ENCODE assay signal across 8 cellular contexts in genomic region chr17:49223517-49224197, GRCh38. TPM values are rescaled to one million over a fixed set of nuclear protein-coding genes. Genes with fewer than 3 reads are reported as not detected.
DNase-seq lines count a peak whose midpoint lies in the region; ATAC-seq, FAIRE-seq and TF ChIP-seq lines count a peak whose summit lies in the region.

No MANE protein-coding gene starts in this region.

- H3K4me3 ChIP-seq in GM12864 (ENCODE audit: low read depth, low read length) (peak overlapping the region; percentile 6; the same call in 1 of the 2 replicates), H1 (ENCODE audit: extremely low read depth in 1 of 4, insufficient read depth in 2 of 4, low read depth in 3 of 4, low read length in 4 of 4) (peak overlapping the region; percentile 34 to 63 (median 55)), mucosa of rectum (ENCODE audit: low read length in 2 of 2) (peak overlapping the region; percentile 27 to 52), subcutaneous abdominal adipose tissue (ENCODE audit: low read depth in 1 of 5, low read length in 5 of 5) (peak overlapping the region; percentile 17 to 51 (median 43))

- H3K4ac ChIP-seq in H1 (replicated peaks; ENCODE audit: insufficient read length, low read depth, low read length): no peak overlapping the region

- H2BK15ac ChIP-seq in H1 (ENCODE audit: low read length): no peak overlapping the region

- H3K18ac ChIP-seq in H1 (ENCODE audit: extremely low read depth, low read length): peak overlapping the region; percentile 13; the same call in 1 of the 2 replicates

- peaks cover 5% of the 10 kb centered on the region for H3K27me3 Mint-ChIP-seq in activated CD8-positive, alpha-beta T cell treated with anti-CD3 and anti-CD28 coated beads for 36 hours

- no peaks in the 10 kb centered on the region for H3K79me2 ChIP-seq in H1 (ENCODE audit: control insufficient read depth in 1 of 2, insufficient read depth in 2 of 2, low read length in 2 of 2)

- 5% methylated on average over 25 of the region's 31 CpGs; no CpG with 5 or more reads in 1 of the 2 experiments for WGBS in H1 (ENCODE audit: extremely low coverage in 1 of 2, insufficient coverage in 1 of 2, insufficient read length in 1 of 2, insufficient replicate concordance in 2 of 2, low coverage in 1 of 2, low lambda C conversion rate in 2 of 2, missing lambda C conversion rate in 1 of 2), 2 experiments

- no peak overlapping the region for H4K5ac ChIP-seq in H1 (ENCODE audit: insufficient read length, low read depth, low read length)

- TF ChIP-seq EP300 in H1 (IDR thresholded peaks at IDR 0.05; ENCODE audit: borderline replicate concordance in 1 of 2, low read depth in 2 of 2, low read length in 2 of 2): no peak

- H3K27ac ChIP-seq in H1 (ENCODE audit: low read depth, low read length) (no peak overlapping the region), mucosa of rectum (ENCODE audit: low read depth in 2 of 2, low read length in 2 of 2) (no peak overlapping the region), subcutaneous abdominal adipose tissue (ENCODE audit: low read depth, low read length) (no peak overlapping the region)

- H3K56ac ChIP-seq in H1 (replicated peaks; ENCODE audit: insufficient read length, low read depth, low read length): no peak overlapping the region

- no peak overlapping the region for H2AK5ac ChIP-seq in H1 (ENCODE audit: low read depth, low read length)

- H3K23me2 ChIP-seq in H1 (ENCODE audit: low read depth, low read length): peaks cover 17% of the 10 kb centered on the region; the same call in 1 of the 2 replicates

- H3K27me3 ChIP-seq in H1 (replicated peaks in 1 of 4; ENCODE audit: control insufficient read depth in 3 of 4, extremely low read depth in 1 of 4, insufficient read depth in 3 of 4, low read length in 3 of 4) (peaks cover 19 to 54% (median 43%) of the 10 kb centered on the region in 4 experiments), mucosa of rectum (ENCODE audit: control insufficient read depth in 2 of 2, insufficient read depth in 2 of 2, low read length in 2 of 2) (peaks cover 36% of the 10 kb centered on the region in 2 donors), subcutaneous abdominal adipose tissue (ENCODE audit: control insufficient read depth in 5 of 5, insufficient read depth in 4 of 5, low read length in 5 of 5) (peaks cover 24 to 62% (median 49%) of the 10 kb centered on the region in 5 donors)

- no peak overlapping the region for H2BK20ac ChIP-seq in H1 (ENCODE audit: low read length)

- H3K36me3 ChIP-seq in H1 (ENCODE audit: control insufficient read depth in 2 of 4, insufficient read depth in 4 of 4, low read length in 3 of 4): no peaks in the 10 kb centered on the region
- H3K36me3 ChIP-seq in mucosa of rectum (ENCODE audit: control insufficient read depth in 2 of 2, insufficient read depth in 2 of 2, low read length in 2 of 2): no peaks in the 10 kb centered on the region
- H3K36me3 ChIP-seq in subcutaneous abdominal adipose tissue (ENCODE audit: control insufficient read depth in 5 of 5, insufficient read depth in 5 of 5, low read length in 5 of 5): no peaks in the 10 kb centered on the region

- H3K4me1 ChIP-seq in H1 (replicated peaks in 1 of 4; ENCODE audit: control insufficient read depth in 3 of 4, insufficient read depth in 4 of 4, low read length in 3 of 4): peaks cover 0 to 8% (median 6%) of the 10 kb centered on the region in 4 experiments; a peak in 4 of 7 replicates
- peaks cover 15 to 16% of the 10 kb centered on the region in 2 donors for H3K4me1 ChIP-seq in mucosa of rectum (ENCODE audit: control insufficient read depth in 2 of 2, insufficient read depth in 2 of 2, low read length in 2 of 2)
- peaks cover 0 to 32% (median 20%) of the 10 kb centered on the region in 5 donors for H3K4me1 ChIP-seq in subcutaneous abdominal adipose tissue (ENCODE audit: control insufficient read depth in 5 of 5, insufficient read depth in 5 of 5, low read length in 5 of 5)

- CTCF ChIA-PET in activated CD8-positive, alpha-beta T cell treated with anti-CD3 and anti-CD28 coated beads for 36 hours (lab: Charles Lee): interaction anchor here (0.7 to 9.1 kb wide), 13 partner anchors 9 to 191 kb away, joined by 3 to 210 read pairs (median 7); partner anchors contain the start of genes ABI3 and GNGT2
- CTCF ChIA-PET in H1 (lab: Charles Lee; ENCODE audit: partially characterized antibody): interaction anchor here (0.6 to 6.5 kb wide), 23 partner anchors 10 to 1963 kb away, joined by 3 to 43 read pairs (median 3); no protein-coding TSS in a partner anchor

- no peaks in the 10 kb centered on the region for H3K79me1 ChIP-seq in H1 (ENCODE audit: low read depth, low read length)

- no peak overlapping the region for H4K91ac ChIP-seq in H1 (replicated peaks; ENCODE audit: insufficient read length, low read length)

- H3K9me3 Mint-ChIP-seq in activated CD8-positive, alpha-beta T cell treated with anti-CD3 and anti-CD28 coated beads for 36 hours: no peaks in the 10 kb centered on the region

- TF ChIP-seq RAD21 in H1 (IDR thresholded peaks at IDR 0.05 in 1 of 2, conservative IDR thresholded peaks at IDR 0.05 in 1 of 2; ENCODE audit: low read depth in 2 of 2, low read length in 2 of 2): peak; percentile 50 to 65

- no peak for DNase-seq in GM12864 (ENCODE audit: low read depth)
- DNase-seq in NCI-H1105 treated with DMSO at 0.1 percent for 48 hours (lab: John Stamatoyannopoulos, UW): peak; percentile 42
- peak; percentile 85 for DNase-seq in activated CD8-positive, alpha-beta T cell treated with anti-CD3 and anti-CD28 coated beads for 36 hours
- DNase-seq in H1 (ENCODE audit: low read depth in 1 of 2, low spot score in 2 of 2): peak in 1 of 2 experiments; percentile 97
- no peak for DNase-seq in foreskin melanocyte

- no peak overlapping the region for H3K23ac ChIP-seq in H1 (ENCODE audit: insufficient read length)

- no peak overlapping the region for H3K14ac ChIP-seq in H1 (ENCODE audit: insufficient read length)

- no peak for TF ChIP-seq POLR2A in H1 (IDR thresholded peaks at IDR 0.05; ENCODE audit: control extremely low read depth in 1 of 2, low read depth in 2 of 2, low read length in 2 of 2)

- H3K4me2 ChIP-seq in H1 (ENCODE audit: insufficient read depth in 1 of 2, low read depth in 2 of 2, low read length in 2 of 2): peak overlapping the region; percentile 78 to 95

- POLR2A ChIA-PET in activated CD8-positive, alpha-beta T cell treated with anti-CD3 and anti-CD28 coated beads for 36 hours (lab: Charles Lee): interaction anchor here (0.7 to 5.9 kb wide), 8 partner anchors 8 to 43 kb away, joined by 4 to 57 read pairs (median 20); partner anchors contain the start of genes ABI3 and GNGT2
- POLR2A ChIA-PET in H1 (lab: Charles Lee; ENCODE audit: partially characterized antibody): interaction anchor here (1.0 to 2.6 kb wide), 6 partner anchors 11 to 168 kb away, joined by 3 to 13 read pairs (median 5); no protein-coding TSS in a partner anchor

- H2BK5ac ChIP-seq in H1 (ENCODE audit: low read depth, low read length): no peak overlapping the region

- peaks cover 37% of the 10 kb centered on the region for H3K36me3 Mint-ChIP-seq in activated CD8-positive, alpha-beta T cell treated with anti-CD3 and anti-CD28 coated beads for 36 hours (ENCODE audit: low read depth)

- H4K20me1 ChIP-seq in H1 (replicated peaks in 1 of 2; ENCODE audit: control insufficient read depth in 1 of 2, insufficient read depth in 2 of 2, low read length in 2 of 2): peaks cover 0 to 3% of the 10 kb centered on the region in 2 experiments

- no peak overlapping the region for H2BK120ac ChIP-seq in H1 (replicated peaks; ENCODE audit: low read depth, low read length)

- peak; percentile 96 for TF ChIP-seq CTCF in GM12864 (IDR thresholded peaks at IDR 0.05; ENCODE audit: low read depth, low read length, missing control alignments)
- TF ChIP-seq CTCF in activated CD8-positive, alpha-beta T cell treated with anti-CD3 and anti-CD28 coated beads for 36 hours (IDR thresholded peaks at IDR 0.05): peak; percentile 95
- TF ChIP-seq CTCF in H1 (IDR thresholded peaks at IDR 0.05; ENCODE audit: control extremely low read depth in 1 of 3, insufficient read depth in 1 of 3, low read depth in 1 of 3, low read length in 3 of 3): peak; percentile 78 to 92 (median 88)

- peaks cover 46% of the 10 kb centered on the region for H3K4me1 Mint-ChIP-seq in activated CD8-positive, alpha-beta T cell treated with anti-CD3 and anti-CD28 coated beads for 36 hours (ENCODE audit: low read depth)

- H4K8ac ChIP-seq in H1 (ENCODE audit: extremely low read depth, insufficient read depth, low read length): peak overlapping the region; percentile 45; the same call in 1 of the 2 replicates

- H3K4me3 Mint-ChIP-seq in activated CD8-positive, alpha-beta T cell treated with anti-CD3 and anti-CD28 coated beads for 36 hours: peak overlapping the region; percentile 56

- peak overlapping the region; percentile 10 for H3K27ac Mint-ChIP-seq in activated CD8-positive, alpha-beta T cell treated with anti-CD3 and anti-CD28 coated beads for 36 hours

- H2BK12ac ChIP-seq in H1 (ENCODE audit: low read depth, low read length): no peak overlapping the region

- FAIRE-seq in H1 (lab: Jason Lieb, UNC): no peak

- intact Hi-C loops in activated CD8-positive, alpha-beta T cell treated with anti-CD3 and anti-CD28 coated beads for 36 hours (cut with micrococcal nuclease): no loop called here

- no peaks in the 10 kb centered on the region for H3K9me3 ChIP-seq in H1 (ENCODE audit: insufficient read depth in 2 of 2, low read depth in 1 of 2, low read length in 1 of 2)
- H3K9me3 ChIP-seq in mucosa of rectum (ENCODE audit: control insufficient read depth in 2 of 2, low read length in 2 of 2): no peaks in the 10 kb centered on the region
- no peaks in the 10 kb centered on the region for H3K9me3 ChIP-seq in subcutaneous abdominal adipose tissue (ENCODE audit: control insufficient read depth in 5 of 5, low read length in 5 of 5)

- H3K9ac ChIP-seq in H1 (replicated peaks in 1 of 4; ENCODE audit: extremely low read depth in 1 of 4, low read depth in 3 of 4, low read length in 3 of 4) (no peak overlapping the region; a peak in 1 of 7 replicates), mucosa of rectum (ENCODE audit: low read depth in 1 of 2, low read length in 2 of 2) (peak overlapping the region in 1 of 2 donors; percentile 9), subcutaneous abdominal adipose tissue (ENCODE audit: low read length in 5 of 5) (no peak overlapping the region)

- peak; percentile 26 for ATAC-seq in activated CD8-positive, alpha-beta T cell treated with anti-CD3 and anti-CD28 coated beads for 36 hours
- ATAC-seq in GM21390 (IDR thresholded peaks at IDR 0.05; ENCODE audit: unreplicated experiment): no peak

- H2AFZ ChIP-seq in H1 (ENCODE audit: low read length): no peak overlapping the region; the same call in 1 of the 2 replicates

RNA-seq across cellular contexts. Expression of gene PHOSPHO1, which starts 6.9 kb away (rescaled TPM):
- not detected for total RNA-seq in activated CD8-positive, alpha-beta T cell treated with anti-CD3 and anti-CD28 coated beads for 36 hours
- 0.34 and 0.73 TPM in 2 replicates for total RNA-seq in H1 (2021; fragmentation: NEBNext Ultra II Directional; extraction: Animal tissue kit (Norgen Biotek cat#: 25700))
- 0.45 and 1.2 TPM in 2 replicates for polyA plus RNA-seq in H1 (2011; rRNA removed)
- 0.49 TPM for polyA plus RNA-seq in H1 (2011; cell fraction: cytosol; rRNA removed)
- polyA plus RNA-seq in H1 (2011; cell fraction: nucleus; rRNA removed): 1.3 TPM
- polyA plus RNA-seq in H1 (2012, experiment 1 of 2): 0.32 to 0.56 TPM (median 0.43 TPM) in 4 replicates
- polyA plus RNA-seq in H1 (2012, experiment 2 of 2): 0.88 TPM
- 0.57 TPM for polyA plus RNA-seq in H1 (2013, experiment 1 of 2)
- polyA plus RNA-seq in H1 (2013, experiment 2 of 2): 0.61 TPM
- 0.39 and 0.73 TPM in 2 replicates for polyA minus RNA-seq in H1 (2011; rRNA and poly(A)+ RNA removed)
- polyA minus RNA-seq in H1 (2011; cell fraction: cytosol; rRNA and poly(A)+ RNA removed): 1.4 TPM
- polyA minus RNA-seq in H1 (2011; cell fraction: nucleus; rRNA and poly(A)+ RNA removed): 1.8 TPM

RNA-seq across cellular contexts. Expression of gene ABI3, which starts 13.2 kb away (rescaled TPM):
- total RNA-seq in activated CD8-positive, alpha-beta T cell treated with anti-CD3 and anti-CD28 coated beads for 36 hours: 10 to 100 TPM; 39.3 to 45.1 TPM
- 1.1 and 1.3 TPM in 2 replicates for total RNA-seq in H1 (2021; fragmentation: NEBNext Ultra II Directional; extraction: Animal tissue kit (Norgen Biotek cat#: 25700))
- polyA plus RNA-seq in H1 (2011; rRNA removed): 2.5 and 3.6 TPM in 2 replicates
- polyA plus RNA-seq in H1 (2011; cell fraction: cytosol; rRNA removed): 2.1 TPM
- 2.9 TPM for polyA plus RNA-seq in H1 (2011; cell fraction: nucleus; rRNA removed)
- 0.54 to 1.8 TPM (median 1.5 TPM) in 4 replicates for polyA plus RNA-seq in H1 (2012, experiment 1 of 2)
- polyA plus RNA-seq in H1 (2012, experiment 2 of 2): 1.7 TPM
- polyA plus RNA-seq in H1 (2013, experiment 1 of 2): 1.4 TPM
- 1.4 TPM for polyA plus RNA-seq in H1 (2013, experiment 2 of 2)
- polyA minus RNA-seq in H1 (2011; rRNA and poly(A)+ RNA removed): 1.3 and 3.8 TPM in 2 replicates
- polyA minus RNA-seq in H1 (2011; cell fraction: cytosol; rRNA and poly(A)+ RNA removed): 2.5 TPM
- 4.5 TPM for polyA minus RNA-seq in H1 (2011; cell fraction: nucleus; rRNA and poly(A)+ RNA removed)

RNA-seq across cellular contexts. Expression of gene GNGT2, which starts 13.3 kb away (rescaled TPM):
- total RNA-seq in activated CD8-positive, alpha-beta T cell treated with anti-CD3 and anti-CD28 coated beads for 36 hours: 10 to 100 TPM; 21.7 to 23.9 TPM
- 0.73 and 1.4 TPM in 2 replicates for total RNA-seq in H1 (2021; fragmentation: NEBNext Ultra II Directional; extraction: Animal tissue kit (Norgen Biotek cat#: 25700))
- 1.3 and 1.7 TPM in 2 replicates for polyA plus RNA-seq in H1 (2011; rRNA removed)
- polyA plus RNA-seq in H1 (2011; cell fraction: cytosol; rRNA removed): 1.5 TPM
- 0.39 TPM for polyA plus RNA-seq in H1 (2011; cell fraction: nucleus; rRNA removed)
- 1.1 to 1.6 TPM (median 1.3 TPM) in 4 replicates for polyA plus RNA-seq in H1 (2012, experiment 1 of 2)
- polyA plus RNA-seq in H1 (2012, experiment 2 of 2): 1.9 TPM
- 1.0 TPM for polyA plus RNA-seq in H1 (2013, experiment 1 of 2)
- 1.0 TPM for polyA plus RNA-seq in H1 (2013, experiment 2 of 2)
- polyA minus RNA-seq in H1 (2011; rRNA and poly(A)+ RNA removed): 1.8 and 2.0 TPM in 2 replicates
- not detected for polyA minus RNA-seq in H1 (2011; cell fraction: cytosol; rRNA and poly(A)+ RNA removed)
- polyA minus RNA-seq in H1 (2011; cell fraction: nucleus; rRNA and poly(A)+ RNA removed): 1.00 TPM

Comparison
In these comparisons a context has a peak if more than half of its experiments do, and no peak if none do; other contexts are left out.
1. DNase-seq: peak in NCI-H1105 treated with DMSO at 0.1 percent for 48 hours (single experiment) and activated CD8-positive, alpha-beta T cell treated with anti-CD3 and anti-CD28 coated beads for 36 hours (single experiment); none in GM12864 (single experiment) and foreskin melanocyte (single experiment).
2. RNA of gene ABI3, which starts 13.2 kb away (total RNA-seq): 39.3 to 45.1 TPM in activated CD8-positive, alpha-beta T cell treated with anti-CD3 and anti-CD28 coated beads for 36 hours; 1.1 to 1.3 TPM in H1; every median in the first group is over 10 times any median in the second.
3. Peak in every context shown above with its lines, with median percentiles within 50 percentile points of each other: H3K4me3 ChIP-seq and CTCF ChIP-seq.